ENCODE assay signal across 2 cellular contexts in the genomic region with DNA sequence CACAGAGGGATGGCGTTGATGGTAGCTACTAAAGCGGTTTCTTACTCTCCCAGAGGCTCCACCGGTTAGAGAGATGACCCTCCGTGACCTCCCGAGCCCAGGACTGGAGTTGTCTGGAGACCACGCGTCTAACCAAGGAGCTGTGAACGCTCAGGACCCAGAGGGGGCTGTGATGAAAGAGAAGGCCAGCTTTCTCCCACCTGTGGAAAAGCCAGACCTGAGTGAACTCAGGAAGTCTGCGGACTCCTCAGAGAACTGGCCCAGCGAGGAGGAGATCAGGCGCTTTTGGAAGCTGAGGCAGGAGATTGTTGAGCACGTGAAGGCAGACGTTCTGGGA.
TF ChIP-seq lines count a peak whose summit lies in the region.

No MANE protein-coding gene starts in this region.

TF ChIP-seq in GM23338, 12 proteins besides CTCF, POLR2A, EP300 and RAD21 (continues in another document):
- no peak for TF ChIP-seq EZH2 (IDR thresholded peaks at IDR 0.05; ENCODE audit: low read depth, unreplicated experiment)
- TF ChIP-seq ZNF114 (CRISPR knock-in tag; IDR thresholded peaks at IDR 0.05), result no peak
- TF ChIP-seq ETS1 (IDR thresholded peaks at IDR 0.05), result no peak
- TF ChIP-seq JUNB (IDR thresholded peaks at IDR 0.05; ENCODE audit: unreplicated experiment), result no peak
- TF ChIP-seq POLR2AphosphoS5 (IDR thresholded peaks at IDR 0.05; ENCODE audit: low read depth), result no peak
- no peak for TF ChIP-seq EZH2phosphoT487 (IDR thresholded peaks at IDR 0.05; ENCODE audit: unreplicated experiment)
- TF ChIP-seq STAT1 (IDR thresholded peaks at IDR 0.05; ENCODE audit: unreplicated experiment), result no peak
- TF ChIP-seq, protein P1, sequence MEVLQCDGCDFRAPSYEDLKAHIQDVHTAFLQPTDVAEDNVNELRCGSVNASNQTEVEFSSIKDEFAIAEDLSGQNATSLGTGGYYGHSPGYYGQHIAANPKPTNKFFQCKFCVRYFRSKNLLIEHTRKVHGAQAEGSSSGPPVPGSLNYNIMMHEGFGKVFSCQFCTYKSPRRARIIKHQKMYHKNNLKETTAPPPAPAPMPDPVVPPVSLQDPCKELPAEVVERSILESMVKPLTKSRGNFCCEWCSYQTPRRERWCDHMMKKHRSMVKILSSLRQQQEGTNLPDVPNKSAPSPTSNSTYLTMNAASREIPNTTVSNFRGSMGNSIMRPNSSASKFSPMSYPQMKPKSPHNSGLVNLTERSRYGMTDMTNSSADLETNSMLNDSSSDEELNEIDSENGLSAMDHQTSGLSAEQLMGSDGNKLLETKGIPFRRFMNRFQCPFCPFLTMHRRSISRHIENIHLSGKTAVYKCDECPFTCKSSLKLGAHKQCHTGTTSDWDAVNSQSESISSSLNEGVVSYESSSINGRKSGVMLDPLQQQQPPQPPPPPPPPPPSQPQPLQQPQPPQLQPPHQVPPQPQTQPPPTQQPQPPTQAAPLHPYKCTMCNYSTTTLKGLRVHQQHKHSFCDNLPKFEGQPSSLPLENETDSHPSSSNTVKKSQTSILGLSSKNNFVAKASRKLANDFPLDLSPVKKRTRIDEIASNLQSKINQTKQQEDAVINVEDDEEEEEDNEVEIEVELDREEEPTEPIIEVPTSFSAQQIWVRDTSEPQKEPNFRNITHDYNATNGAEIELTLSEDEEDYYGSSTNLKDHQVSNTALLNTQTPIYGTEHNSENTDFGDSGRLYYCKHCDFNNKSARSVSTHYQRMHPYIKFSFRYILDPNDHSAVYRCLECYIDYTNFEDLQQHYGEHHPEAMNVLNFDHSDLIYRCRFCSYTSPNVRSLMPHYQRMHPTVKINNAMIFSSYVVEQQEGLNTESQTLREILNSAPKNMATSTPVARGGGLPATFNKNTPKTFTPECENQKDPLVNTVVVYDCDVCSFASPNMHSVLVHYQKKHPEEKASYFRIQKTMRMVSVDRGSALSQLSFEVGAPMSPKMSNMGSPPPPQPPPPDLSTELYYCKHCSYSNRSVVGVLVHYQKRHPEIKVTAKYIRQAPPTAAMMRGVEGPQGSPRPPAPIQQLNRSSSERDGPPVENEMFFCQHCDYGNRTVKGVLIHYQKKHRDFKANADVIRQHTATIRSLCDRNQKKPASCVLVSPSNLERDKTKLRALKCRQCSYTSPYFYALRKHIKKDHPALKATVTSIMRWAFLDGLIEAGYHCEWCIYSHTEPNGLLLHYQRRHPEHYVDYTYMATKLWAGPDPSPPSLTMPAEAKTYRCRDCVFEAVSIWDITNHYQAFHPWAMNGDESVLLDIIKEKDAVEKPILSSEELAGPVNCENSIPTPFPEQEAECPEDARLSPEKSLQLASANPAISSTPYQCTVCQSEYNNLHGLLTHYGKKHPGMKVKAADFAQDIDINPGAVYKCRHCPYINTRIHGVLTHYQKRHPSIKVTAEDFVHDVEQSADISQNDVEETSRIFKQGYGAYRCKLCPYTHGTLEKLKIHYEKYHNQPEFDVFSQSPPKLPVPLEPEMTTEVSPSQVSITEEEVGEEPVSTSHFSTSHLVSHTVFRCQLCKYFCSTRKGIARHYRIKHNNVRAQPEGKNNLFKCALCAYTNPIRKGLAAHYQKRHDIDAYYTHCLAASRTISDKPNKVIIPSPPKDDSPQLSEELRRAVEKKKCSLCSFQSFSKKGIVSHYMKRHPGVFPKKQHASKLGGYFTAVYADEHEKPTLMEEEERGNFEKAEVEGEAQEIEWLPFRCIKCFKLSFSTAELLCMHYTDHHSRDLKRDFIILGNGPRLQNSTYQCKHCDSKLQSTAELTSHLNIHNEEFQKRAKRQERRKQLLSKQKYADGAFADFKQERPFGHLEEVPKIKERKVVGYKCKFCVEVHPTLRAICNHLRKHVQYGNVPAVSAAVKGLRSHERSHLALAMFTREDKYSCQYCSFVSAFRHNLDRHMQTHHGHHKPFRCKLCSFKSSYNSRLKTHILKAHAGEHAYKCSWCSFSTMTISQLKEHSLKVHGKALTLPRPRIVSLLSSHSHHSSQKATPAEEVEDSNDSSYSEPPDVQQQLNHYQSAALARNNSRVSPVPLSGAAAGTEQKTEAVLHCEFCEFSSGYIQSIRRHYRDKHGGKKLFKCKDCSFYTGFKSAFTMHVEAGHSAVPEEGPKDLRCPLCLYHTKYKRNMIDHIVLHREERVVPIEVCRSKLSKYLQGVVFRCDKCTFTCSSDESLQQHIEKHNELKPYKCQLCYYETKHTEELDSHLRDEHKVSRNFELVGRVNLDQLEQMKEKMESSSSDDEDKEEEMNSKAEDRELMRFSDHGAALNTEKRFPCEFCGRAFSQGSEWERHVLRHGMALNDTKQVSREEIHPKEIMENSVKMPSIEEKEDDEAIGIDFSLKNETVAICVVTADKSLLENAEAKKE (CRISPR knock-in tag; IDR thresholded peaks at IDR 0.05), result no peak
- no peak for TF ChIP-seq NANOG (IDR thresholded peaks at IDR 0.05; ENCODE audit: borderline replicate concordance)
- TF ChIP-seq ZNF331 (CRISPR knock-in tag; IDR thresholded peaks at IDR 0.05; ENCODE audit: low read depth), result no peak
- TF ChIP-seq CREB1 (CRISPR knock-in tag; IDR thresholded peaks at IDR 0.05; ENCODE audit: low read depth), result no peak

TF ChIP-seq in IMR-90, 13 proteins besides CTCF, POLR2A, EP300 and RAD21:
- no peak for TF ChIP-seq NFE2L2 (IDR thresholded peaks at IDR 0.05; ENCODE audit: low read depth, low read length)
- TF ChIP-seq, protein P2, sequence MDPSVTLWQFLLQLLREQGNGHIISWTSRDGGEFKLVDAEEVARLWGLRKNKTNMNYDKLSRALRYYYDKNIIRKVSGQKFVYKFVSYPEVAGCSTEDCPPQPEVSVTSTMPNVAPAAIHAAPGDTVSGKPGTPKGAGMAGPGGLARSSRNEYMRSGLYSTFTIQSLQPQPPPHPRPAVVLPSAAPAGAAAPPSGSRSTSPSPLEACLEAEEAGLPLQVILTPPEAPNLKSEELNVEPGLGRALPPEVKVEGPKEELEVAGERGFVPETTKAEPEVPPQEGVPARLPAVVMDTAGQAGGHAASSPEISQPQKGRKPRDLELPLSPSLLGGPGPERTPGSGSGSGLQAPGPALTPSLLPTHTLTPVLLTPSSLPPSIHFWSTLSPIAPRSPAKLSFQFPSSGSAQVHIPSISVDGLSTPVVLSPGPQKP (IDR thresholded peaks at IDR 0.05; ENCODE audit: borderline replicate concordance, low read depth, low read length), result no peak
- TF ChIP-seq RFX5 (IDR thresholded peaks at IDR 0.05; ENCODE audit: low read depth, low read length), result no peak
- no peak for TF ChIP-seq CHD1 (IDR thresholded peaks at IDR 0.05; ENCODE audit: low read depth, low read length)
- TF ChIP-seq SMC3 (IDR thresholded peaks at IDR 0.05; ENCODE audit: low read depth, low read length), result no peak
- TF ChIP-seq BHLHE40 (IDR thresholded peaks at IDR 0.05; ENCODE audit: low read depth, low read length), result no peak
- TF ChIP-seq, protein P3, sequence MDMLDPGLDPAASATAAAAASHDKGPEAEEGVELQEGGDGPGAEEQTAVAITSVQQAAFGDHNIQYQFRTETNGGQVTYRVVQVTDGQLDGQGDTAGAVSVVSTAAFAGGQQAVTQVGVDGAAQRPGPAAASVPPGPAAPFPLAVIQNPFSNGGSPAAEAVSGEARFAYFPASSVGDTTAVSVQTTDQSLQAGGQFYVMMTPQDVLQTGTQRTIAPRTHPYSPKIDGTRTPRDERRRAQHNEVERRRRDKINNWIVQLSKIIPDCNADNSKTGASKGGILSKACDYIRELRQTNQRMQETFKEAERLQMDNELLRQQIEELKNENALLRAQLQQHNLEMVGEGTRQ (IDR thresholded peaks at IDR 0.05; ENCODE audit: low read depth, low read length), result no peak
- no peak for TF ChIP-seq MXI1 (IDR thresholded peaks at IDR 0.05; ENCODE audit: borderline replicate concordance, low read depth, low read length)
- TF ChIP-seq MAZ (IDR thresholded peaks at IDR 0.05; ENCODE audit: borderline replicate concordance, low read depth, low read length), result no peak
- TF ChIP-seq RCOR1 (IDR thresholded peaks at IDR 0.05; ENCODE audit: insufficient replicate concordance, low read length), result no peak
- TF ChIP-seq FOS (IDR thresholded peaks at IDR 0.05; ENCODE audit: low read depth, low read length), result no peak
- TF ChIP-seq CEBPB (IDR thresholded peaks at IDR 0.05; ENCODE audit: low read depth, low read length), result no peak
- no peak for TF ChIP-seq MAFK (IDR thresholded peaks at IDR 0.05; ENCODE audit: low read depth, low read length)
